In the genomic region with DNA sequence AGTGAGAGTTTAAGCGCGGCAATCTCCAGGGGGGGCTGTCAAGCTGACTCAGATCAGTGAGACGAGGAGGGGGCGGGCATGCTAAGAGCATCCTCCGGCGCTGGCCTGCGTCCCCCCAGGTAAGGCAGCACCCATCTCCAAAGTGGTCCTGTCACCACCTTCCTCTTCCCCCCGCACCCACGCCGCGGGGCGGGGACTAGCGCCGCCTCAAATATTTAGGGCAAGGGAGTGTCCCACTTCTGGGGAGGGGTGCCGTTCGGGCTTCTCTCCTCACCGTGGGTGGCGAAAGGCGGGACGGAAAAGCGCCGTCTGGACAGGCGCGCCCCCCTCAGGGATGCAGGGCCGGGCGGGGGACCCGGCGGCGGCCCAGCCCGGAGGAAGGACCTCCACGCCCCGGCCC, we compare ENCODE assay signal across 8 cellular contexts. TPM values are rescaled to one million over a fixed set of nuclear protein-coding genes. Genes with fewer than 3 reads are reported as not detected.
DNase-seq lines count a peak whose midpoint lies in the region; ATAC-seq and TF ChIP-seq lines count a peak whose summit lies in the region.

No MANE protein-coding gene starts in this region.

- peaks cover 0 to 68% (median 30%) of the 10 kb centered on the region in 4 donors for H3K4me1 Mint-ChIP-seq in CD4-positive, CD25-positive, alpha-beta regulatory T cell
- peaks cover 23 to 25% (median 23%) of the 10 kb centered on the region in 3 donors for H3K4me1 Mint-ChIP-seq in T-cell

- no peak overlapping the region for H3K27ac Mint-ChIP-seq in CD4-positive, CD25-positive, alpha-beta regulatory T cell
- H3K27ac Mint-ChIP-seq in T-cell, result no peak overlapping the region

- H3K27me3 Mint-ChIP-seq in CD4-positive, CD25-positive, alpha-beta regulatory T cell, result peaks cover 11% of the 10 kb centered on the region
- H3K27me3 Mint-ChIP-seq in T-cell, result peaks cover 31 to 47% of the 10 kb centered on the region in 2 donors

- no peak for TF ChIP-seq POLR2A in stomach (IDR thresholded peaks at IDR 0.05)

- H3K4me2 ChIP-seq in fibroblast of lung (ENCODE audit: extremely low read depth, insufficient read depth, low read length), result peak overlapping the region; percentile 59

- no peak overlapping the region for H3K27ac ChIP-seq in CD4-positive, CD25-positive, alpha-beta regulatory T cell (ENCODE audit: insufficient read depth, low read length, poor library complexity, severe bottlenecking)
- H3K27ac ChIP-seq in fibroblast of lung (ENCODE audit: insufficient read depth, low read length), result no peak overlapping the region
- peak overlapping the region in 3 of 5 donors; percentile 3 to 74 (median 46) for H3K27ac ChIP-seq in stomach

- H3K4me3 ChIP-seq in CD4-positive, CD25-positive, alpha-beta regulatory T cell (ENCODE audit: low read depth, low read length), result no peak overlapping the region
- H3K4me3 ChIP-seq in fibroblast of lung (replicated peaks in 1 of 4; ENCODE audit: control extremely low read depth in 1 of 4, insufficient read depth in 1 of 4, low read depth in 3 of 4, low read length in 4 of 4) (peak overlapping the region; percentile 36 to 62 (median 44)), stomach (peak overlapping the region; percentile 44 to 57 (median 52))

- peaks cover 1% of the 10 kb centered on the region for H3K27me3 ChIP-seq in CD4-positive, CD25-positive, alpha-beta regulatory T cell (ENCODE audit: control insufficient read depth, insufficient read depth, low read length)
- H3K27me3 ChIP-seq in fibroblast of lung (ENCODE audit: control insufficient read depth, insufficient read depth, low read length) (no peaks in the 10 kb centered on the region), stomach (peaks cover 6 to 56% (median 36%) of the 10 kb centered on the region in 3 donors)

- no peaks in the 10 kb centered on the region for H4K20me1 ChIP-seq in fibroblast of lung (ENCODE audit: control insufficient read depth, extremely low read depth, insufficient read depth, low read length)

- H3K36me3 Mint-ChIP-seq in CD4-positive, CD25-positive, alpha-beta regulatory T cell, result no peaks in the 10 kb centered on the region
- no peaks in the 10 kb centered on the region for H3K36me3 Mint-ChIP-seq in T-cell

- peak overlapping the region; percentile 62 for H3K9ac ChIP-seq in fibroblast of lung (ENCODE audit: insufficient read depth, low read length)

- H3K9me3 Mint-ChIP-seq in CD4-positive, CD25-positive, alpha-beta regulatory T cell, result peaks cover 0 to 13% (median 0%) of the 10 kb centered on the region in 7 donors
- peaks cover 0 to 15% (median 0%) of the 10 kb centered on the region in 3 donors for H3K9me3 Mint-ChIP-seq in T-cell

- H3K36me3 ChIP-seq in CD4-positive, CD25-positive, alpha-beta regulatory T cell (ENCODE audit: control insufficient read depth, insufficient read depth, low read length), result no peaks in the 10 kb centered on the region
- H3K36me3 ChIP-seq in fibroblast of lung (ENCODE audit: control insufficient read depth, insufficient read depth, low read length) (no peaks in the 10 kb centered on the region), stomach (no peaks in the 10 kb centered on the region)

- DNase-seq in CD4-positive, CD25-positive, alpha-beta regulatory T cell, result peak; percentile 30 to 48 (median 43)
- peak in 7 of 34 experiments; percentile 8 to 28 (median 15) for DNase-seq in T-cell
- no peak for DNase-seq in fibroblast of lung (ENCODE audit: low read depth in 2 of 2)
- no peak for DNase-seq in stomach
- DNase-seq in AML-193 (lab: John Stamatoyannopoulos, UW), result no peak
- DNase-seq in NCI-H2107 (lab: John Stamatoyannopoulos, UW), result no peak
- DNase-seq in KBM-7, result no peak

- POLR2A ChIA-PET in T-cell (lab: Charles Lee), result interaction anchor here in 1 of 2 donors (0.7 kb wide), 1 partner anchor 676 kb away, joined by 4 read pairs; no protein-coding TSS in a partner anchor

- ATAC-seq in CD4-positive, CD25-positive, alpha-beta regulatory T cell (ENCODE audit: low read depth in 2 of 2), result peak; percentile 9 to 15
- ATAC-seq in GM21825 (IDR thresholded peaks at IDR 0.05; ENCODE audit: unreplicated experiment) (peak; percentile 7), T-cell (replicated peaks in 1 of 4) (peak; percentile 10 to 34 (median 18))

- no peaks in the 10 kb centered on the region for H3K9me3 ChIP-seq in CD4-positive, CD25-positive, alpha-beta regulatory T cell (ENCODE audit: control insufficient read depth in 2 of 2, low read length in 2 of 2)
- H3K9me3 ChIP-seq in fibroblast of lung (ENCODE audit: control insufficient read depth, insufficient read depth, low read depth, low read length), result no peaks in the 10 kb centered on the region
- H3K9me3 ChIP-seq in stomach, result peaks cover 0 to 27% (median 19%) of the 10 kb centered on the region in 4 donors

- in situ Hi-C loops in KBM-7 (cut with MboI; ENCODE audit: low pct_unique_long_range_greater_than_20kb, low sequenced_read_pairs), result no loop called here

- peaks cover 40% of the 10 kb centered on the region for H3K79me2 ChIP-seq in fibroblast of lung (ENCODE audit: control insufficient read depth, insufficient read depth, low read length)

- peak overlapping the region; percentile 43 to 94 (median 83) for H3K4me3 Mint-ChIP-seq in CD4-positive, CD25-positive, alpha-beta regulatory T cell
- H3K4me3 Mint-ChIP-seq in T-cell, result peak overlapping the region; percentile 66 to 74 (median 73)

- WGBS in stomach, 5 donors, result 8 to 24% (median 10%) methylated on average over 7 to 32 of the region's 32 CpGs

- no peak for TF ChIP-seq CTCF in fibroblast of lung (conservative IDR thresholded peaks at IDR 0.05 in 1 of 2, IDR thresholded peaks at IDR 0.05 in 1 of 2; ENCODE audit: low read depth in 1 of 2, low read length in 2 of 2)
- TF ChIP-seq CTCF in stomach (IDR thresholded peaks at IDR 0.05), result no peak

- intact Hi-C loops in stomach (cut with DNase I; ENCODE audit: low total_unique reads), result no loop called here

- no peak for TF ChIP-seq EP300 in stomach (IDR thresholded peaks at IDR 0.05)

- H2AFZ ChIP-seq in fibroblast of lung (ENCODE audit: low read length), result peak overlapping the region; percentile 53

- CTCF ChIA-PET in T-cell (lab: Charles Lee), result no interaction called here

- peaks cover 27% of the 10 kb centered on the region for H3K4me1 ChIP-seq in CD4-positive, CD25-positive, alpha-beta regulatory T cell (ENCODE audit: control insufficient read depth, insufficient read depth, low read length, poor library complexity, severe bottlenecking)
- H3K4me1 ChIP-seq in fibroblast of lung (ENCODE audit: control insufficient read depth, extremely low read depth, insufficient read depth, low read length), result peaks cover 4% of the 10 kb centered on the region
- peaks cover 15 to 21% (median 19%) of the 10 kb centered on the region in 4 donors for H3K4me1 ChIP-seq in stomach

RNA-seq across cellular contexts. Expression of a gene that starts 0.4 kb away (rescaled TPM):
- total RNA-seq in CD4-positive, CD25-positive, alpha-beta regulatory T cell, result 9.2 TPM
- polyA plus RNA-seq in CD4-positive, CD25-positive, alpha-beta regulatory T cell, result 1 to 10 TPM; 2.0 to 5.6 (median 2.8) TPM
- total RNA-seq in T-cell, result 1 to 10 TPM in 4 of 5 donors, under 1 TPM in 1; 0.38 to 3.0 (median 1.6) TPM
- 4.4 and 5.9 TPM in 2 replicates for total RNA-seq in fibroblast of lung
- 9.6 and 14.8 TPM in 2 replicates for polyA plus RNA-seq in fibroblast of lung
- 31.4 and 38.5 TPM in 2 replicates for polyA plus RNA-seq in fibroblast of lung (2012)
- polyA minus RNA-seq in fibroblast of lung (ENCODE audit: low replicate concordance), result 20.1 and 28.9 TPM in 2 replicates
- total RNA-seq in stomach, result 1 to 10 TPM in 3 of 5 donors, under 1 TPM in 1, not detected in 1; 0.87 to 7.0 (median 3.6) TPM
- 10 to 100 TPM; 13.3 to 20.2 (median 15.1) TPM for polyA plus RNA-seq in stomach

Comparison
In these comparisons a context has a peak if more than half of its experiments do, and no peak if none do; other contexts are left out.
1. DNase-seq: peak in CD4-positive, CD25-positive, alpha-beta regulatory T cell (3 of 3); none in fibroblast of lung (0 of 2), stomach (single experiment), AML-193 (0 of 2), NCI-H2107 (single experiment) and KBM-7 (single experiment).
2. H3K27ac ChIP-seq: peak in stomach (3 of 5); none in CD4-positive, CD25-positive, alpha-beta regulatory T cell (single experiment) and fibroblast of lung (single experiment).
3. Peak in every context shown above with its lines, with median percentiles within 50 percentile points of each other: ATAC-seq.